29 cellular contexts compared by ENCODE assay signal in the genomic region with DNA sequence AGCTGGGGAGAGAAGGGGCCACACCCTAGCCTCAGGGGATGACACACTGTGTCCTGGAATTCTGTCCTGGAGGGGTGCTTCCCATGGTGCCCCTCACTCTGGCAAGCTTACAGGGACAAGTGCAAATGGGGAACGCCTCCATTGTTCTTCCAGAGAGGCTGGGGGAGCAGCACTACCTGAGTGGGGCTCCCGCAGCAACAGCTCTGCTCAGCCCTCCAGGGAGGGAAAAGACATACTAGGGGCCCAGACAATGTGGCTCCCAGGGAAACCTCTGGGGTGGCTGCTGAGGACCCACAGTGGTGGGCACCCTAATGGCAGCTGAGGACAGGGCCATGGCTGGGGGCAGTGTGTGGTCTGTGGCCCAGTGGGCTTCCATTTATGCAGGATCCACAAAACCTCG.
"Had no signal": no experiment of that assay in that cellular context is flagged by ENCODE, and none has a peak within 500 bp of the region (broad histone marks: within the 10 kb centered on the region; RNA-seq: fewer than 3 reads in every experiment).

No MANE protein-coding gene starts in this region.

- DNase-seq: activated B cell treated with CpG ODN at 0.5 μM for 24 hours; activated CD4-positive, alpha-beta T cell treated with anti-CD3 and anti-CD28 coated beads for 48 hours; activated CD4-positive, alpha-beta T cell treated with anti-CD3 and anti-CD28 coated beads, Interleukin-2, amount 50 U/mL, for 1 hour; activated CD4-positive, alpha-beta T cell treated with anti-CD3 and anti-CD28 coated beads, Interleukin-2, amount 50 U/mL, for 48 hours; activated CD8-positive, alpha-beta memory T cell treated with anti-CD3 and anti-CD28 coated beads for 24 hours; activated CD8-positive, alpha-beta T cell treated with anti-CD3 and anti-CD28 coated beads for 36 hours; activated effector memory CD4-positive, alpha-beta T cell treated with Interleukin-2 at 50 U/mL for 16 hours; activated gamma-delta T cell treated with Interleukin-2 at 50 U/mL for 16 hours; activated naive CD4-positive, alpha-beta T cell treated with anti-CD3 and anti-CD28 coated beads, Interleukin-2, amount 50 U/mL, for 16 hours; activated naive CD4-positive, alpha-beta T cell treated with Interleukin-2 at 50 U/mL for 16 hours; activated T-cell treated with anti-CD3 and anti-CD28 coated beads, Interleukin-2, amount 50 U/mL, for 4 hours; amniotic stem cell; anterior cingulate cortex; brain microvascular endothelial cell; caudate nucleus; colonic mucosa; effector CD8-positive, alpha-beta T cell; esophagus squamous epithelium; foreskin melanocyte; heart right ventricle; T1000; WERI-Rb-1 had no signal

- FAIRE-seq: astrocyte, endometrium, endothelial cell of umbilical vein had no signal

- H3K27ac ChIP-seq: brain microvascular endothelial cell, colonic mucosa, epithelial cell of prostate, esophagus squamous epithelium, gastroesophageal sphincter, heart right ventricle, WERI-Rb-1 had no signal

- H3K36me3 ChIP-seq: brain microvascular endothelial cell, colonic mucosa, esophagus squamous epithelium, gastroesophageal sphincter, WERI-Rb-1 had no signal

- ATAC-seq: activated CD4-positive, CD25-positive, alpha-beta regulatory T cell treated with anti-CD3 and anti-CD28 coated beads, Interleukin-2, amount 50 U/mL, for 24 hours; activated CD8-positive, alpha-beta T cell treated with anti-CD3 and anti-CD28 coated beads for 36 hours; activated T-cell treated with anti-CD3 and anti-CD28 coated beads, Interleukin-2, amount 50 U/mL, for 4 hours; activated T-helper 17 cell treated with anti-CD3 and anti-CD28 coated beads, Interleukin-2, amount 50 U/mL, for 72 hours; gastroesophageal sphincter; heart right ventricle had no signal

- H3K4me1 ChIP-seq: colonic mucosa, esophagus squamous epithelium had no signal

- H3K9me3 ChIP-seq: colonic mucosa, esophagus squamous epithelium, gastroesophageal sphincter, heart right ventricle had no signal

- H3K4me3 ChIP-seq: colonic mucosa, esophagus squamous epithelium, gastroesophageal sphincter, heart right ventricle had no signal

- H3K27me3 ChIP-seq: brain microvascular endothelial cell, colonic mucosa, esophagus squamous epithelium, gastroesophageal sphincter, heart right ventricle had no signal
